ENCODE assay signal across 27 cellular contexts in the genomic region with DNA sequence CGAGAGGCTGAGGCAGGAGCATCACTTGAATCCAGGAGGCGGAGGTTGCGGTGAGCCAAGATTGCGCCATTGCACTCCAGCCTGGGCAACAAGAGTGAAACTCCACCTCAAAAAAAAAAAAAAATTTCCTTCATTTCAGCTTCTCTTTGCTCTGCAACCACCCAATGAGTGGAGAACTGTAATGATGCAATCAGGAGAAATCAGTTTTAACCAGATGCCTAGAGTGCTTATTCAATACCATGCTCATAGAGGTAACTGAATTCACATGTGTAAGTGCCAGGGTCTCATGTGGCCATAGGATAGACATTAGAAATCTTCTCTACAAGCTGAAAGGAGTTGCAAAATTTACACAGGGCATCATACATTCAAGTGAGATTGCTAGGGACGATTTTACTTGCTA.
A peak's percentile ranks its signal among the peaks of the same experiment; 100 is the strongest.
DNase-seq lines count a peak whose midpoint lies in the region; ATAC-seq, FAIRE-seq and TF ChIP-seq lines count a peak whose summit lies in the region.
"Had no signal": no experiment of that assay in that cellular context is flagged by ENCODE, and none has a peak within 500 bp of the region (broad histone marks: within the 10 kb centered on the region; RNA-seq: fewer than 3 reads in every experiment).

No MANE protein-coding gene starts in this region.

- H3K79me2 ChIP-seq in HepG2 (ENCODE audit: insufficient read depth, low read length): no peaks in the 10 kb centered on the region

- H3K27ac ChIP-seq in HepG2 (ENCODE audit: extremely low read length, insufficient read depth, low read length) (no peak overlapping the region), right lobe of liver (no peak overlapping the region), epithelial cell of prostate (peak overlapping the region; percentile 14), heart left ventricle (no peak overlapping the region), heart right ventricle (no peak overlapping the region)
- H3K27ac ChIP-seq: dorsolateral prefrontal cortex, lower lobe of right lung, skin epidermis, tibial artery had no signal

- TF ChIP-seq EP300 in HepG2 (IDR thresholded peaks at IDR 0.05; ENCODE audit: low read depth in 2 of 2, low read length in 2 of 2) (no peak), HepG2 (CRISPR knock-in tag; IDR thresholded peaks at IDR 0.05; ENCODE audit: borderline replicate concordance) (no peak)

- no peaks in the 10 kb centered on the region for H3K9me3 ChIP-seq in HepG2 (ENCODE audit: low read length)
- no peaks in the 10 kb centered on the region for H3K9me3 ChIP-seq in right lobe of liver
- no peaks in the 10 kb centered on the region for H3K9me3 ChIP-seq in heart left ventricle
- H3K9me3 ChIP-seq in heart right ventricle: no peaks in the 10 kb centered on the region
- H3K9me3 ChIP-seq: A549, lower lobe of right lung, mucosa of descending colon, tibial artery had no signal

- intact Hi-C loops in HepG2 (cut with micrococcal nuclease; ENCODE audit: unreplicated experiment) (no loop called here), right lobe of liver (cut with DNase I) (no loop called here), heart left ventricle (cut with DNase I) (no loop called here), heart right ventricle (cut with DNase I) (no loop called here)

- in situ Hi-C loops in HepG2 (cut with HindIII; ENCODE audit: extremely low pct_ligation_motif_present, low pct_unique_long_range_greater_than_20kb): no loop called here

- TF ChIP-seq POLR2A in HepG2 (IDR thresholded peaks at IDR 0.05; ENCODE audit: insufficient read depth in 1 of 2, low read depth in 2 of 2, low read length in 2 of 2) (no peak), right lobe of liver (IDR thresholded peaks at IDR 0.05) (no peak), heart left ventricle (IDR thresholded peaks at IDR 0.05) (no peak)

- ATAC-seq in HepG2 (no peak), right lobe of liver (no peak), GM21619 (IDR thresholded peaks at IDR 0.05; ENCODE audit: unreplicated experiment) (no peak), heart left ventricle (no peak), heart right ventricle (no peak)
- no peak for ATAC-seq in activated CD4-positive, CD25-positive, alpha-beta regulatory T cell treated with anti-CD3 and anti-CD28 coated beads, Interleukin-2, amount 50 U/mL, for 24 hours
- ATAC-seq: A549; activated CD8-positive, alpha-beta T cell treated with anti-CD3 and anti-CD28 coated beads, Interleukin-2, amount 10 ng/mL, durations not matched to agents 7 days and 5 days; lower lobe of right lung; mucosa of descending colon; natural killer cell treated with Interleukin-12 subunit alpha and Interleukin-12 subunit beta and Interleukin-15 and Interleukin-18, amount 100 ng/mL, for 72 hours had no signal

- 58% methylated on average over 5 of the region's 5 CpGs for WGBS in HepG2 (ENCODE audit: low lambda C conversion rate)
- 85% methylated on average over 5 of the region's 5 CpGs for WGBS in right lobe of liver (ENCODE audit: insufficient coverage, low coverage, low lambda C conversion rate, missing lambda C conversion rate)
- 85 to 95% (median 91%) methylated on average over 5 of the region's 5 CpGs for WGBS in heart left ventricle, 4 donors
- WGBS in heart right ventricle, 2 donors: 88 to 89% methylated on average over 5 of the region's 5 CpGs

- TF ChIP-seq CTCF in HepG2 (CRISPR knock-in tag; IDR thresholded peaks at IDR 0.05) (no peak), right lobe of liver (IDR thresholded peaks at IDR 0.05) (no peak), heart left ventricle (IDR thresholded peaks at IDR 0.05) (no peak), heart right ventricle (IDR thresholded peaks at IDR 0.05) (no peak)

- H3K27me3 ChIP-seq in HepG2 (ENCODE audit: control insufficient read depth in 1 of 2, insufficient read depth in 2 of 2, low read length in 2 of 2) (no peaks in the 10 kb centered on the region; a peak in 1 of 5 replicates), right lobe of liver (no peaks in the 10 kb centered on the region), heart left ventricle (no peaks in the 10 kb centered on the region), heart right ventricle (no peaks in the 10 kb centered on the region)
- H3K27me3 ChIP-seq: dorsolateral prefrontal cortex, tibial artery had no signal

- no peak overlapping the region for H3K4me3 ChIP-seq in HepG2 (replicated peaks in 1 of 3; ENCODE audit: insufficient read depth in 1 of 3, low read depth in 2 of 3, low read length in 3 of 3)
- H3K4me3 ChIP-seq in right lobe of liver: no peak overlapping the region
- H3K4me3 ChIP-seq in heart left ventricle: no peak overlapping the region
- H3K4me3 ChIP-seq in heart right ventricle: no peak overlapping the region
- H3K4me3 ChIP-seq: A549, dorsolateral prefrontal cortex, lower lobe of right lung, mucosa of descending colon, skin epidermis, tibial artery had no signal

- CTCF ChIA-PET in HepG2 (lab: Yijun Ruan, JAX; ENCODE audit: low intra/inter-chr PET ratio, low total read pairs): no interaction called here

- H3K36me3 ChIP-seq in HepG2 (replicated peaks in 1 of 2; ENCODE audit: control insufficient read depth in 1 of 2, insufficient read depth in 2 of 2, low read length in 2 of 2): no peaks in the 10 kb centered on the region
- no peaks in the 10 kb centered on the region for H3K36me3 ChIP-seq in right lobe of liver
- H3K36me3 ChIP-seq in heart left ventricle: no peaks in the 10 kb centered on the region
- H3K36me3 ChIP-seq in heart right ventricle: no peaks in the 10 kb centered on the region
- H3K36me3 ChIP-seq: lower lobe of right lung, tibial artery had no signal

- peaks cover 12% of the 10 kb centered on the region for H3K4me1 ChIP-seq in HepG2 (ENCODE audit: insufficient read depth, low read length)
- no peaks in the 10 kb centered on the region for H3K4me1 ChIP-seq in right lobe of liver
- peaks cover 0 to 21% (median 11%) of the 10 kb centered on the region in 12 donors for H3K4me1 ChIP-seq in heart left ventricle
- peaks cover 3 to 21% (median 12%) of the 10 kb centered on the region in 9 donors for H3K4me1 ChIP-seq in heart right ventricle

- no peak overlapping the region for H3K9ac ChIP-seq in HepG2 (ENCODE audit: insufficient read depth, low read depth, low read length)

- no peak overlapping the region for H2AFZ ChIP-seq in HepG2 (ENCODE audit: low read length)

- POLR2A ChIA-PET in HepG2 (lab: Yijun Ruan, JAX): no interaction called here

- no TSS peak for BruUV-seq in HepG2 (replicated peaks; lab: Mats Ljungman, UMichigan)

- DNase-seq in HepG2 (ENCODE audit: low spot score): no peak
- no peak for DNase-seq in right lobe of liver
- DNase-seq in NCI-H460 (ENCODE audit: extremely low read depth, low read depth): peak; percentile 34
- no peak for DNase-seq in epithelial cell of prostate (ENCODE audit: low read depth, low spot score)
- no peak for DNase-seq in heart left ventricle
- no peak for DNase-seq in heart right ventricle
- DNase-seq: activated CD4-positive, alpha-beta T cell treated with anti-CD3 and anti-CD28 coated beads for 1 hour; activated CD8-positive, alpha-beta T cell treated with anti-CD3 and anti-CD28 coated beads, Interleukin-2, amount 10 ng/mL, durations not matched to agents 7 days and 5 days; activated effector memory CD4-positive, alpha-beta T cell treated with Interleukin-2 at 50 U/mL for 16 hours; central memory CD4-positive, alpha-beta T cell; DMS79 treated with DMSO at 0.1 percent for 48 hours; dorsolateral prefrontal cortex; head of caudate nucleus; kidney glomerular epithelial cell; lower lobe of right lung; mucosa of descending colon; NCI-H2171; NCI-H524 treated with DMSO at 0.1 percent for 48 hours; RPMI8226; tibial artery had no signal

- no peak overlapping the region for H3K4me2 ChIP-seq in HepG2 (ENCODE audit: low read depth, low read length)
- H3K4me2 ChIP-seq: A549 had no signal

- no peak for TF ChIP-seq RAD21 in HepG2 (CRISPR knock-in tag; IDR thresholded peaks at IDR 0.05)

- no peak for FAIRE-seq in HepG2 (lab: Jason Lieb, UNC)
- FAIRE-seq: A549, astrocyte, TTC549 had no signal

- H4K20me1 ChIP-seq in HepG2 (ENCODE audit: insufficient read depth, low read length): no peaks in the 10 kb centered on the region

TF ChIP-seq in HepG2, 621 proteins besides CTCF, POLR2A, EP300 and RAD21 (continues in another document):
- TF ChIP-seq ZBTB38 (CRISPR knock-in tag; IDR thresholded peaks at IDR 0.05) (no peak), MTA3 (CRISPR knock-in tag; IDR thresholded peaks at IDR 0.05) (no peak), ZNF557 (CRISPR knock-in tag; IDR thresholded peaks at IDR 0.05) (no peak), RNF2 (conservative IDR thresholded peaks at IDR 0.05; ENCODE audit: low read depth) (no peak), ZNF264 (CRISPR knock-in tag; IDR thresholded peaks at IDR 0.05) (no peak), MYNN (CRISPR knock-in tag; IDR thresholded peaks at IDR 0.05; ENCODE audit: low read depth) (no peak), ATF7 (IDR thresholded peaks at IDR 0.05) (0 out of 2 replicates have a peak, but pooled peaks have one; percentile 23), ATF7 (CRISPR knock-in tag; IDR thresholded peaks at IDR 0.05) (no peak), XBP1 (CRISPR knock-in tag; IDR thresholded peaks at IDR 0.05) (no peak), GZF1 (CRISPR knock-in tag; IDR thresholded peaks at IDR 0.05) (no peak), ATAD3A (CRISPR knock-in tag; IDR thresholded peaks at IDR 0.05) (no peak), CEBPB (IDR thresholded peaks at IDR 0.05; ENCODE audit: borderline replicate concordance, low read depth, low read length) (peak; percentile 17; the same call in 1 of the 2 replicates), ZNF431 (CRISPR knock-in tag; IDR thresholded peaks at IDR 0.05; ENCODE audit: borderline replicate concordance, low read depth) (no peak), MIXL1 (CRISPR knock-in tag; IDR thresholded peaks at IDR 0.05) (no peak), RFX5 (IDR thresholded peaks at IDR 0.05; ENCODE audit: low read depth, low read length) (no peak), ETS1 (CRISPR knock-in tag; IDR thresholded peaks at IDR 0.05) (no peak)
- TF ChIP-seq, protein P1, sequence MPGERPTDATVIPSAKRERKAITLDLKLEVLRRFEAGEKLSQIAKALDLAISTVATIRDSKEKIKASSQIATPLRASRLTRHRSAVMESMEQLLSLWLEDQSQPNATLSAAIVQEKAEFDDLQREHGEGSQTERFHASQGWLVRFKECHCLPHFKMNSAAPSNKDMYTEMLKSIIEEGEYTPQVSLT (CRISPR knock-in tag; IDR thresholded peaks at IDR 0.05; ENCODE audit: borderline replicate concordance, low read depth): no peak
